Comparison of ENCODE assay signal across 17 cellular contexts in genomic region chr2:74222300-74222650, GRCh38.
"Had no signal": no experiment of that assay in that cellular context is flagged by ENCODE, and none has a peak within 500 bp of the region (broad histone marks: within the 10 kb centered on the region; RNA-seq: fewer than 3 reads in every experiment).

No MANE protein-coding gene starts in this region.

- DNase-seq: activated B cell treated with CpG ODN at 0.5 μM for 24 hours; activated CD4-positive, alpha-beta T cell treated with anti-CD3 and anti-CD28 coated beads, Interleukin-2, amount 10 ng/mL, durations not matched to agents 7 days and 5 days; activated CD8-positive, alpha-beta memory T cell treated with anti-CD3 and anti-CD28 coated beads, Interleukin-2, amount 50 U/mL, for 48 hours; activated naive CD4-positive, alpha-beta T cell; aorta; erythroblast; foreskin melanocyte; glutamatergic neuron; hypothalamus; islet precursor cell; nephron progenitor cell; occipital lobe; retina; stimulated activated CD4-positive, alpha-beta T cell treated with anti-CD3 and anti-CD28 coated beads, Interleukin-2, amount 100 ng/mL, for 24 hours; SW 1271 had no signal

- H3K9me3 Mint-ChIP-seq: activated B cell treated with CpG ODN at 0.5 μM for 24 hours; activated CD4-positive, alpha-beta T cell treated with anti-CD3 and anti-CD28 coated beads, Interleukin-2, amount 10 ng/mL, durations not matched to agents 7 days and 5 days; mesothelial cell of epicardium; nephron progenitor cell; stimulated activated naive CD8-positive, alpha-beta T cell treated with anti-CD3 and anti-CD28 coated beads, Interleukin-15, Interleukin-2, amounts not matched to agents 100 ng/mL and 50 ng/mL, for 24 hours had no signal

- H3K4me3 Mint-ChIP-seq: activated B cell treated with CpG ODN at 0.5 μM for 24 hours; activated CD4-positive, alpha-beta T cell treated with anti-CD3 and anti-CD28 coated beads, Interleukin-2, amount 10 ng/mL, durations not matched to agents 7 days and 5 days; mesothelial cell of epicardium; nephron progenitor cell; stimulated activated naive CD8-positive, alpha-beta T cell treated with anti-CD3 and anti-CD28 coated beads, Interleukin-15, Interleukin-2, amounts not matched to agents 100 ng/mL and 50 ng/mL, for 24 hours had no signal

- H3K4me1 Mint-ChIP-seq: activated B cell treated with CpG ODN at 0.5 μM for 24 hours had no signal

- H3K27me3 Mint-ChIP-seq: activated B cell treated with CpG ODN at 0.5 μM for 24 hours; activated CD4-positive, alpha-beta T cell treated with anti-CD3 and anti-CD28 coated beads, Interleukin-2, amount 10 ng/mL, durations not matched to agents 7 days and 5 days; stimulated activated naive CD8-positive, alpha-beta T cell treated with anti-CD3 and anti-CD28 coated beads, Interleukin-15, Interleukin-2, amounts not matched to agents 100 ng/mL and 50 ng/mL, for 24 hours had no signal

- H3K27ac Mint-ChIP-seq: activated B cell treated with CpG ODN at 0.5 μM for 24 hours; activated CD4-positive, alpha-beta T cell treated with anti-CD3 and anti-CD28 coated beads, Interleukin-2, amount 10 ng/mL, durations not matched to agents 7 days and 5 days; mesothelial cell of epicardium; nephron progenitor cell; stimulated activated naive CD8-positive, alpha-beta T cell treated with anti-CD3 and anti-CD28 coated beads, Interleukin-15, Interleukin-2, amounts not matched to agents 100 ng/mL and 50 ng/mL, for 24 hours had no signal
